Comparison of ENCODE assay signal across 20 cellular contexts in genomic region chr17:60445144-60445543, GRCh38. TPM values are rescaled to one million over a fixed set of nuclear protein-coding genes. Genes with fewer than 3 reads are reported as not detected.
DNase-seq lines count a peak whose midpoint lies in the region; ATAC-seq, FAIRE-seq and TF ChIP-seq lines count a peak whose summit lies in the region.
"Had no signal": no experiment of that assay in that cellular context is flagged by ENCODE, and none has a peak within 500 bp of the region (broad histone marks: within the 10 kb centered on the region; RNA-seq: fewer than 3 reads in every experiment).

No MANE protein-coding gene starts in this region.

- H4K20me1 ChIP-seq in GM12878 (ENCODE audit: control insufficient read depth, insufficient read depth) (no peaks in the 10 kb centered on the region), neural progenitor cell (ENCODE audit: low read depth) (no peaks in the 10 kb centered on the region)

- no peak for TF ChIP-seq RAD21 in GM12878 (IDR thresholded peaks at IDR 0.05; ENCODE audit: insufficient read depth, low read depth, low read length)

- H3K9me3 ChIP-seq in GM12878 (replicated peaks; ENCODE audit: control insufficient read depth, insufficient read depth, low read length) (no peaks in the 10 kb centered on the region), neural progenitor cell (ENCODE audit: low read depth) (no peaks in the 10 kb centered on the region), esophagus squamous epithelium (no peaks in the 10 kb centered on the region)
- H3K9me3 ChIP-seq: Caco-2 had no signal

- H3K27me3 ChIP-seq in GM12878 (replicated peaks in 1 of 2; ENCODE audit: control insufficient read depth in 2 of 2, insufficient read depth in 2 of 2, low read length in 1 of 2) (no peaks in the 10 kb centered on the region), neural progenitor cell (no peaks in the 10 kb centered on the region), esophagus squamous epithelium (no peaks in the 10 kb centered on the region)

- no peak for TF ChIP-seq EP300 in GM12878 (IDR thresholded peaks at IDR 0.05; ENCODE audit: borderline replicate concordance in 1 of 2, control insufficient read depth in 1 of 2, low read depth in 2 of 2, low read length in 2 of 2)

- TF ChIP-seq CTCF in GM12878 (IDR thresholded peaks at IDR 0.05 in 2 of 3, conservative IDR thresholded peaks at IDR 0.05 in 1 of 3; ENCODE audit: control insufficient read depth in 2 of 3, extremely low read depth in 1 of 3, insufficient read depth in 1 of 3, low read depth in 3 of 3, low read length in 3 of 3), result no peak
- no peak for TF ChIP-seq CTCF in neural progenitor cell (IDR thresholded peaks at IDR 0.05)
- no peak for TF ChIP-seq CTCF in esophagus squamous epithelium (IDR thresholded peaks at IDR 0.05)

- in situ Hi-C loops in GM12878 (cut with MboI), result no loop called here

- BruUV-seq in GM12878 (replicated peaks; lab: Mats Ljungman, UMichigan), result no TSS peak

- intact Hi-C loops in GM12878 (cut with micrococcal nuclease; ENCODE audit: unreplicated experiment), result no loop called here
- intact Hi-C loops in esophagus squamous epithelium (cut with DNase I), result no loop called here

- H3K36me3 ChIP-seq in GM12878 (ENCODE audit: control insufficient read depth in 2 of 2, insufficient read depth in 2 of 2, low read length in 1 of 2), result peaks cover 0 to 5% of the 10 kb centered on the region in 2 experiments; a peak in 2 of 4 replicates
- peaks cover 15% of the 10 kb centered on the region for H3K36me3 ChIP-seq in neural progenitor cell
- H3K36me3 ChIP-seq in esophagus squamous epithelium, result peaks cover 0 to 57% (median 12%) of the 10 kb centered on the region in 3 donors

- H3K36me3 Mint-ChIP-seq in neural progenitor cell, result peaks cover 16% of the 10 kb centered on the region
- peaks cover 22% of the 10 kb centered on the region for H3K36me3 Mint-ChIP-seq in T-cell

- H3K9me3 Mint-ChIP-seq in neural progenitor cell, result no peaks in the 10 kb centered on the region
- H3K9me3 Mint-ChIP-seq in T-cell, result no peaks in the 10 kb centered on the region
- H3K9me3 Mint-ChIP-seq: CD4-positive, alpha-beta T cell had no signal

- no peak for FAIRE-seq in GM12878 (lab: Jason Lieb, UNC)
- FAIRE-seq: A204.1, D721Med, H1 had no signal

- H3K27me3 Mint-ChIP-seq in neural progenitor cell (ENCODE audit: insufficient read depth, low read depth) (no peaks in the 10 kb centered on the region), T-cell (no peaks in the 10 kb centered on the region)
- H3K27me3 Mint-ChIP-seq: CD4-positive, alpha-beta T cell had no signal

- H3K27ac Mint-ChIP-seq in neural progenitor cell (no peak overlapping the region), T-cell (no peak overlapping the region)
- H3K27ac Mint-ChIP-seq: CD4-positive, alpha-beta T cell; H9 had no signal

- RAD21 ChIA-PET in GM12878 (lab: Charles Lee; ENCODE audit: unreplicated experiment), result interaction anchor here (1.0 kb wide), 1 partner anchor 195 kb away, joined by 4 read pairs; no protein-coding TSS in a partner anchor

- H3F3A ChIP-seq in neural progenitor cell (ENCODE audit: low read depth), result peaks cover 7% of the 10 kb centered on the region

- no peak for ATAC-seq in GM12878
- no peak for ATAC-seq in T-cell (replicated peaks in 1 of 4)

- no peak overlapping the region for H3K4me2 ChIP-seq in GM12878 (ENCODE audit: control insufficient read depth, insufficient read depth)
- no peak overlapping the region for H3K4me2 ChIP-seq in neural progenitor cell
- H3K4me2 ChIP-seq: KMS-11 had no signal

- peaks cover 4% of the 10 kb centered on the region for H3K4me1 Mint-ChIP-seq in neural progenitor cell
- H3K4me1 Mint-ChIP-seq in T-cell, result no peaks in the 10 kb centered on the region
- H3K4me1 Mint-ChIP-seq: H9 had no signal

- H3K9ac ChIP-seq in GM12878 (ENCODE audit: control insufficient read depth, insufficient read depth, low read length), result no peak overlapping the region
- no peak overlapping the region for H3K9ac ChIP-seq in neural progenitor cell
- H3K9ac ChIP-seq: KMS-11 had no signal

- H3K27ac ChIP-seq in GM12878 (ENCODE audit: control insufficient read depth, insufficient read depth) (no peak overlapping the region), neural progenitor cell (peak overlapping the region; percentile 41), esophagus squamous epithelium (no peak overlapping the region)
- H3K27ac ChIP-seq: C4-2B, HL-60, KMS-11 had no signal

- DNase-seq in HCEC 1CT (peak; percentile 40), GM12878 (ENCODE audit: low read depth, low spot score) (no peak), neural progenitor cell (ENCODE audit: low spot score) (no peak), esophagus squamous epithelium (lab: John Stamatoyannopoulos, UW) (no peak), activated T-cell treated with anti-CD3 and anti-CD28 coated beads for 4 hours (no peak), T-cell (no peak), activated gamma-delta T cell treated with Interleukin-2 at 50 U/mL for 16 hours (no peak)
- DNase-seq: AML-193; Caco-2; CD4-positive, alpha-beta T cell; GF-D8; H9 had no signal

- no peak overlapping the region for H3K4me3 Mint-ChIP-seq in neural progenitor cell
- H3K4me3 Mint-ChIP-seq in T-cell, result no peak overlapping the region
- H3K4me3 Mint-ChIP-seq: CD4-positive, alpha-beta T cell; H9 had no signal

- POLR2A ChIA-PET in GM12878 (lab: Charles Lee), result interaction anchor here (0.6 kb wide), 1 partner anchor 111 kb away, joined by 3 read pairs; no protein-coding TSS in a partner anchor
- POLR2A ChIA-PET in T-cell (lab: Charles Lee), result no interaction called here

- TF ChIP-seq POLR2A in GM12878 (IDR thresholded peaks at IDR 0.05; ENCODE audit: low read depth, low read length) (no peak), esophagus squamous epithelium (IDR thresholded peaks at IDR 0.05) (no peak)

- SMC1A ChIA-PET in GM12878 (lab: Charles Lee; ENCODE audit: uncharacterized antibody, unreplicated experiment), result interaction anchor here (0.8 to 1.7 kb wide), 4 partner anchors 9 to 213 kb away, joined by 3 to 5 read pairs (median 4); no protein-coding TSS in a partner anchor

- H3K79me2 ChIP-seq in GM12878 (ENCODE audit: control insufficient read depth, insufficient read depth, low read length), result no peaks in the 10 kb centered on the region
- no peaks in the 10 kb centered on the region for H3K79me2 ChIP-seq in neural progenitor cell (ENCODE audit: low read depth)

- H2AFZ ChIP-seq in GM12878 (ENCODE audit: control insufficient read depth, low read depth, low read length), result no peak overlapping the region
- no peak overlapping the region for H2AFZ ChIP-seq in neural progenitor cell (replicated peaks)

- H3K4me3 ChIP-seq in GM12878, result no peak overlapping the region
- no peak overlapping the region for H3K4me3 ChIP-seq in neural progenitor cell
- H3K4me3 ChIP-seq in esophagus squamous epithelium, result no peak overlapping the region

- CTCF ChIA-PET in GM12878 (lab: Yijun Ruan, JAX) (no interaction called here), T-cell (lab: Charles Lee) (no interaction called here)

- H3K4me1 ChIP-seq in GM12878 (ENCODE audit: control insufficient read depth, insufficient read depth, low read length), result no peaks in the 10 kb centered on the region
- H3K4me1 ChIP-seq in neural progenitor cell, result no peaks in the 10 kb centered on the region
- H3K4me1 ChIP-seq in esophagus squamous epithelium, result peaks cover 0 to 23% (median 9%) of the 10 kb centered on the region in 3 donors
- H3K4me1 ChIP-seq: Caco-2 had no signal

TF ChIP-seq in GM12878, 131 proteins besides CTCF, POLR2A, EP300 and RAD21 (continues in another document):
- TF ChIP-seq NFXL1 (IDR thresholded peaks at IDR 0.05; ENCODE audit: borderline replicate concordance), result peak; percentile 20; the same call in 1 of the 2 replicates

RNA-seq across cellular contexts. Expression of gene CHCT1, which starts 22.9 kb away (rescaled TPM):
- total RNA-seq in GM12878 (2013; cell fraction: nucleolus; rRNA removed), result not detected in 2 replicates
- 0.65 TPM in 1 of 2 replicates, not detected in the other for total RNA-seq in GM12878 (2014; rRNA removed)
- total RNA-seq in GM12878 (2014; rRNA removed; fragmentation: Illumina TruSeq; extraction: Trizol), result not detected in 2 replicates
- total RNA-seq in GM12878 (2021), result 0.23 TPM in 1 of 2 replicates, not detected in the other
- not detected for polyA plus RNA-seq in GM12878 (2011; ENCODE audit: low read depth)
- polyA plus RNA-seq in GM12878 (2011; rRNA removed), result not detected in 2 replicates
- polyA plus RNA-seq in GM12878 (2011; cell fraction: cytosol; rRNA removed), result 0.06 TPM in 1 of 2 replicates, not detected in the other
- polyA plus RNA-seq in GM12878 (2011; cell fraction: nucleus; rRNA removed), result not detected in 2 replicates
- not detected in 2 replicates for polyA plus RNA-seq in GM12878 (2012)
- polyA plus RNA-seq in GM12878 (2014; fragmentation: Illumina TruSeq; extraction: Trizol), result not detected in 2 replicates
- polyA plus RNA-seq in GM12878 (2014; fragmentation: Nextera tagmentation; extraction: Ambion mirVana), result not detected
- polyA plus RNA-seq in GM12878 (2014; rRNA removed), result 0.35 TPM in 1 of 2 replicates, not detected in the other
- not detected for polyA plus RNA-seq in GM12878 (2016; fragmentation: Nextera tagmentation; extraction: Ambion mirVana)
- not detected in 2 replicates for polyA minus RNA-seq in GM12878 (2011; rRNA and poly(A)+ RNA removed)
- polyA minus RNA-seq in GM12878 (2011; cell fraction: cytosol; rRNA and poly(A)+ RNA removed), result not detected in 2 replicates
- polyA minus RNA-seq in GM12878 (2011; cell fraction: nucleus; rRNA and poly(A)+ RNA removed), result not detected in 2 replicates
- total RNA-seq in neural progenitor cell (ENCODE audit: low replicate concordance), result 0.77 TPM in 1 of 2 replicates, not detected in the other
- not detected for total RNA-seq in esophagus squamous epithelium
- total RNA-seq in T-cell, result not detected
- total RNA-seq: Caco-2; CD4-positive, alpha-beta T cell; H1; H9; HT1080 had no signal
- polyA plus RNA-seq: BJ had no signal

RNA-seq across cellular contexts. Expression of gene USP32, which starts 53.2 kb away (rescaled TPM):
- 160 and 164 TPM in 2 replicates for total RNA-seq in GM12878 (2013; cell fraction: nucleolus; rRNA removed)
- total RNA-seq in GM12878 (2014; rRNA removed) (27.3 and 31.1 TPM in 2 replicates), GM12878 (2014; rRNA removed; fragmentation: Illumina TruSeq; extraction: Trizol) (36.6 and 39.1 TPM in 2 replicates), GM12878 (2021) (35.0 and 36.8 TPM in 2 replicates), neural progenitor cell (ENCODE audit: low replicate concordance) (37.1 and 45.0 TPM in 2 replicates), esophagus squamous epithelium (10 to 100 TPM; 29.1 to 74.1 (median 42.5) TPM), T-cell (10 to 100 TPM; 30.0 to 34.5 (median 31.4) TPM)
- 11.3 TPM for polyA plus RNA-seq in GM12878 (2011; ENCODE audit: low read depth)
- polyA plus RNA-seq in GM12878 (2011; rRNA removed) (37.3 and 42.4 TPM in 2 replicates), GM12878 (2014; fragmentation: Illumina TruSeq; extraction: Trizol) (30.8 and 40.4 TPM in 2 replicates), GM12878 (2014; fragmentation: Nextera tagmentation; extraction: Ambion mirVana) (1 to 10 TPM; 7.8 to 9.8 TPM), GM12878 (2014; rRNA removed) (21.7 and 23.7 TPM in 2 replicates), GM12878 (2016; fragmentation: Nextera tagmentation; extraction: Ambion mirVana) (10 to 100 TPM; 10.7 to 10.9 TPM)
- polyA plus RNA-seq in GM12878 (2011; cell fraction: cytosol; rRNA removed), result 20.4 and 28.5 TPM in 2 replicates
- polyA plus RNA-seq in GM12878 (2011; cell fraction: nucleus; rRNA removed), result 18.1 and 23.8 TPM in 2 replicates
- 19.5 and 21.8 TPM in 2 replicates for polyA plus RNA-seq in GM12878 (2012)
- polyA minus RNA-seq in GM12878 (2011; rRNA and poly(A)+ RNA removed), result 35.6 and 52.5 TPM in 2 replicates
- polyA minus RNA-seq in GM12878 (2011; cell fraction: cytosol; rRNA and poly(A)+ RNA removed), result 11.6 and 22.2 TPM in 2 replicates
- polyA minus RNA-seq in GM12878 (2011; cell fraction: nucleus; rRNA and poly(A)+ RNA removed), result 19.5 and 22.9 TPM in 2 replicates
